9 cellular contexts compared by ENCODE assay signal in the genomic region with DNA sequence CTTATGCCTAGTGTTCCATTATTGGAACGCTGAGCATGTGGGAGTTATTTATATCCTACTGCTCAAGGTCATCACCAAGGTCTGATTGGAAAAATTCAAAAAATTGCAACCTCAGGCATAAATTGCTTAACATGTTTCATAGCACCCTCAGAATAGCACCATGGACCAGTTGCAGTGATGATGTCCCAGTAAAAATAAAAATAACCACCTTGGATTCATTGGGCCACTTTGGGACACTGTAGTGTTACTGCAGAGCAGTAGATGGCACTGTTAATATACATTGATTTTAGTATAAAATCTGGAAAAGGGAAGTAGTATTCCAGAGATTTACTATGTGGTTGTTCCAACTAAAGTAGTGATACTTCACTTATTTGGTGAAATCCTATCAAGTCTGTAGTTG. TPM values are rescaled to one million over a fixed set of nuclear protein-coding genes. Genes with fewer than 3 reads are reported as not detected.
DNase-seq lines count a peak whose midpoint lies in the region; ATAC-seq and TF ChIP-seq lines count a peak whose summit lies in the region.
"Had no signal": no experiment of that assay in that cellular context is flagged by ENCODE, and none has a peak within 500 bp of the region (broad histone marks: within the 10 kb centered on the region; RNA-seq: fewer than 3 reads in every experiment).

No MANE protein-coding gene starts in this region.

- H3K27ac ChIP-seq in cardiac muscle cell (no peak overlapping the region), fibroblast of lung (ENCODE audit: insufficient read depth, low read length) (no peak overlapping the region), upper lobe of right lung (no peak overlapping the region), mesendoderm (ENCODE audit: low read depth, low read length) (no peak overlapping the region)

- peaks cover 6% of the 10 kb centered on the region for H3K27me3 ChIP-seq in cardiac muscle cell
- H3K27me3 ChIP-seq in fibroblast of lung (ENCODE audit: control insufficient read depth, insufficient read depth, low read length) = no peaks in the 10 kb centered on the region
- H3K27me3 ChIP-seq in upper lobe of right lung = no peaks in the 10 kb centered on the region
- H3K27me3 ChIP-seq in mesendoderm (ENCODE audit: insufficient read depth, low read length, poor library complexity) = no peaks in the 10 kb centered on the region

- no peak overlapping the region for H3K4me3 ChIP-seq in cardiac muscle cell
- H3K4me3 ChIP-seq in fibroblast of lung (replicated peaks in 1 of 4; ENCODE audit: control extremely low read depth in 1 of 4, insufficient read depth in 1 of 4, low read depth in 3 of 4, low read length in 4 of 4) = no peak overlapping the region
- H3K4me3 ChIP-seq in upper lobe of right lung = no peak overlapping the region
- no peak overlapping the region for H3K4me3 ChIP-seq in mesendoderm (ENCODE audit: low read length)

- no peak overlapping the region for H2BK15ac ChIP-seq in mesendoderm (replicated peaks; ENCODE audit: low read depth)

- H3K9me3 ChIP-seq in cardiac muscle cell (ENCODE audit: low read depth) (no peaks in the 10 kb centered on the region), fibroblast of lung (ENCODE audit: control insufficient read depth, insufficient read depth, low read depth, low read length) (no peaks in the 10 kb centered on the region), upper lobe of right lung (no peaks in the 10 kb centered on the region)

- H2AFZ ChIP-seq in fibroblast of lung (ENCODE audit: low read length) = no peak overlapping the region

- peak; percentile 4 to 5 for DNase-seq in cardiac muscle cell (ENCODE audit: low read depth in 1 of 2, low spot score in 1 of 2)
- DNase-seq in cardiac septum (ENCODE audit: low spot score) = no peak
- peak; percentile 36 for DNase-seq in NCI-H774 (lab: John Stamatoyannopoulos, UW)
- peak in 1 of 2 donors; percentile 2 for DNase-seq in fibroblast of lung (ENCODE audit: low read depth in 2 of 2)
- no peak for DNase-seq in upper lobe of right lung
- no peak for DNase-seq in NK-92 (lab: John Stamatoyannopoulos, UW; ENCODE audit: unreplicated experiment)
- DNase-seq in mesendoderm = no peak
- DNase-seq: activated CD4-positive, alpha-beta T cell treated with anti-CD3 and anti-CD28 coated beads for 48 hours had no signal

- H3K56ac ChIP-seq in mesendoderm (ENCODE audit: low read length) = no peak overlapping the region

- no peaks in the 10 kb centered on the region for H4K20me1 ChIP-seq in fibroblast of lung (ENCODE audit: control insufficient read depth, extremely low read depth, insufficient read depth, low read length)

- H3K9ac ChIP-seq in fibroblast of lung (ENCODE audit: insufficient read depth, low read length) (no peak overlapping the region), mesendoderm (ENCODE audit: low read length) (no peak overlapping the region)

- H2BK5ac ChIP-seq in mesendoderm (ENCODE audit: low read length) = no peak overlapping the region

- no peak overlapping the region for H3K4ac ChIP-seq in mesendoderm (ENCODE audit: low read depth, low read length)

- no peaks in the 10 kb centered on the region for H3K79me1 ChIP-seq in mesendoderm (ENCODE audit: low read length)

- H3K36me3 ChIP-seq in cardiac muscle cell = no peaks in the 10 kb centered on the region
- H3K36me3 ChIP-seq in fibroblast of lung (ENCODE audit: control insufficient read depth, insufficient read depth, low read length) = no peaks in the 10 kb centered on the region
- no peaks in the 10 kb centered on the region for H3K36me3 ChIP-seq in upper lobe of right lung
- H3K36me3 ChIP-seq in mesendoderm (ENCODE audit: control insufficient read depth, insufficient read depth, low read length) = no peaks in the 10 kb centered on the region

- H3K79me2 ChIP-seq in fibroblast of lung (ENCODE audit: control insufficient read depth, insufficient read depth, low read length) (no peaks in the 10 kb centered on the region), mesendoderm (ENCODE audit: control insufficient read depth, insufficient read depth, low read length) (no peaks in the 10 kb centered on the region)

- no peak overlapping the region for H2AK5ac ChIP-seq in mesendoderm (ENCODE audit: low read length)

- H3K23ac ChIP-seq in mesendoderm (ENCODE audit: low read length) = no peak overlapping the region

- ATAC-seq in upper lobe of right lung = peak; percentile 89
- no peak for ATAC-seq in HG03432 (IDR thresholded peaks at IDR 0.05; ENCODE audit: unreplicated experiment)

- H4K8ac ChIP-seq in mesendoderm (ENCODE audit: low read depth, low read length) = no peak overlapping the region

- no peak overlapping the region for H2BK120ac ChIP-seq in mesendoderm (ENCODE audit: low read depth, low read length)

- H3K4me1 ChIP-seq in cardiac muscle cell (ENCODE audit: low read depth) = peaks cover 6% of the 10 kb centered on the region
- no peaks in the 10 kb centered on the region for H3K4me1 ChIP-seq in fibroblast of lung (ENCODE audit: control insufficient read depth, extremely low read depth, insufficient read depth, low read length)
- no peaks in the 10 kb centered on the region for H3K4me1 ChIP-seq in upper lobe of right lung
- no peaks in the 10 kb centered on the region for H3K4me1 ChIP-seq in mesendoderm (ENCODE audit: control insufficient read depth, low read depth, low read length)

- peak; percentile 21 for TF ChIP-seq CTCF in cardiac muscle cell (IDR thresholded peaks at IDR 0.05; ENCODE audit: low read depth, low read length)
- peak; percentile 32 to 36 for TF ChIP-seq CTCF in fibroblast of lung (conservative IDR thresholded peaks at IDR 0.05 in 1 of 2, IDR thresholded peaks at IDR 0.05 in 1 of 2; ENCODE audit: low read depth in 1 of 2, low read length in 2 of 2)
- TF ChIP-seq CTCF in upper lobe of right lung (IDR thresholded peaks at IDR 0.05) = peak; percentile 60

- intact Hi-C loops in cardiac septum (cut with DNase I) = no loop called here
- intact Hi-C loops in upper lobe of right lung (cut with DNase I) = no loop called here

- H4K5ac ChIP-seq in mesendoderm (ENCODE audit: low read length) = no peak overlapping the region

- WGBS in mesendoderm (ENCODE audit: extremely low coverage, insufficient coverage, low lambda C conversion rate) = no CpG with 5 or more reads among the region's 1 CpG

- no peak overlapping the region for H3K18ac ChIP-seq in mesendoderm (ENCODE audit: low read length)

- H3K4me2 ChIP-seq in fibroblast of lung (ENCODE audit: extremely low read depth, insufficient read depth, low read length) (no peak overlapping the region), mesendoderm (ENCODE audit: low read length) (no peak overlapping the region)

RNA-seq across cellular contexts. Expression of a gene that starts 31.0 kb away (rescaled TPM):
- total RNA-seq in cardiac muscle cell (not detected in 2 replicates), cardiac septum (not detected), fibroblast of lung (not detected in 2 replicates), upper lobe of right lung (2.8 TPM)
- polyA plus RNA-seq in cardiac muscle cell (not detected in 2 replicates), fibroblast of lung (not detected in 2 replicates)
- polyA plus RNA-seq in fibroblast of lung (2012) = not detected in 2 replicates
- polyA minus RNA-seq in fibroblast of lung (ENCODE audit: low replicate concordance) = not detected in 2 replicates
- not detected for polyA plus RNA-seq in mesendoderm (2013, experiment 1 of 2)
- polyA plus RNA-seq in mesendoderm (2013, experiment 2 of 2) = not detected

Comparison
In these comparisons a context has a peak if more than half of its experiments do, and no peak if none do; other contexts are left out.
1. DNase-seq: peak in cardiac muscle cell (2 of 2) and NCI-H774 (single experiment); none in cardiac septum (single experiment), upper lobe of right lung (single experiment), NK-92 (single experiment) and mesendoderm (single experiment).
2. Peak in every context shown above with its lines, with median percentiles within 50 percentile points of each other: CTCF ChIP-seq.